8 cellular contexts compared by ENCODE assay signal in the genomic region with DNA sequence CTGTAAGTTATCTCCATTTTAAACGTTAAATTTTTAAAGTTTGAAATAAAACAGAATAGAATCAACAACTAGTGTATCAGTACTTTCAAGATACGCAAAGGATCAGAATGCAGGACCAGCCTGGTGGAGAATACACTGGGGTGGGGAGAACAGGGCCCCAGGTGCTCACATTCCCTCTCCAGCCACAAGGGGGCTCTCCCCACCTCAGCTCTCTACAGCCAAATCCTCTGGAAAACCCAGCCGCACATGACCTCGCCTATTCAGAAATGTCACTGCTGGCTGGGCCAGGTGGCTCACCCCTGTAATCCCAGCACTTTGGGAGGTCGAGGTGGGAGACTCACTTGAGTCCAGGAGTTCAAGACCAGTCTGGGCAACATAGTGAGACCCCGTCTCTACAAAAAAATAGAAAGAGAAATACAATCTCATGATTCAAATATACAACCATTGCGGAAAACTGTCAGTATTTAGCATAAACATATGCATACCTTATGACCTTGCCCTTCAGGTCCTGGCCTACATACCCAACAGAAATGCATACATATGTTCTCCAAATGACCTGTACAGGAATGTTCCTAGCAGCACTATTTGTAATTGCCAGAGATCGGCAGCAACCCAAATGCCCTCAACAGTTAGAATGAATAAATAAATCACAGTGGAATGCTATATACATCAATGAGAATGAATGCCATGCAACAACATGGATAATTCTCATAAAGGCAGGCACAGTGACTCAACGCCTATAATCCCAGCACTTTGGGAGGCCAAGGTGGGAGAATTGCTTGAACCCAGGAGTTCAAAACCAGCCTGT. TPM values are rescaled to one million over a fixed set of nuclear protein-coding genes. Genes with fewer than 3 reads are reported as not detected.
DNase-seq lines count a peak whose midpoint lies in the region; ATAC-seq and TF ChIP-seq lines count a peak whose summit lies in the region.

No MANE protein-coding gene starts in this region.

- H3K4me3 Mint-ChIP-seq in activated CD4-positive, alpha-beta T cell treated with anti-CD3 and anti-CD28 coated beads for 36 hours, result no peak overlapping the region
- no peak overlapping the region for H3K4me3 Mint-ChIP-seq in chondrocyte (ENCODE audit: unreplicated experiment)

- H3K27me3 Mint-ChIP-seq in activated CD4-positive, alpha-beta T cell treated with anti-CD3 and anti-CD28 coated beads for 36 hours, result no peaks in the 10 kb centered on the region
- peaks cover 7% of the 10 kb centered on the region for H3K27me3 Mint-ChIP-seq in chondrocyte (ENCODE audit: low read depth)

- intact Hi-C loops in activated CD4-positive, alpha-beta T cell treated with anti-CD3 and anti-CD28 coated beads for 36 hours (cut with DNase I, micrococcal nuclease), result loop anchor here (1.0 to 10.0 kb wide), 2 partner anchors 86 to 352 kb away; a partner anchor contains a TSS

- POLR2A ChIA-PET in activated CD4-positive, alpha-beta T cell treated with anti-CD3 and anti-CD28 coated beads for 36 hours (lab: Charles Lee), result no interaction called here

- CTCF ChIA-PET in activated CD4-positive, alpha-beta T cell treated with anti-CD3 and anti-CD28 coated beads for 36 hours (lab: Charles Lee), result interaction anchor here (0.7 to 9.7 kb wide), 17 partner anchors 9 to 270 kb away, joined by 3 to 82 read pairs (median 4); no protein-coding TSS in a partner anchor

- H3K36me3 Mint-ChIP-seq in activated CD4-positive, alpha-beta T cell treated with anti-CD3 and anti-CD28 coated beads for 36 hours (ENCODE audit: low read depth), result no peaks in the 10 kb centered on the region
- peaks cover 2% of the 10 kb centered on the region for H3K36me3 Mint-ChIP-seq in chondrocyte (ENCODE audit: low read depth)

- H3K27ac Mint-ChIP-seq in activated CD4-positive, alpha-beta T cell treated with anti-CD3 and anti-CD28 coated beads for 36 hours, result no peak overlapping the region
- H3K27ac Mint-ChIP-seq in chondrocyte (ENCODE audit: unreplicated experiment), result no peak overlapping the region

- DNase-seq in ACHN (peak; percentile 50), NCI-H2196 (lab: John Stamatoyannopoulos, UW; ENCODE audit: unreplicated experiment) (peak; percentile 49), chondrocyte (ENCODE audit: low spot score) (no peak), medulla oblongata (ENCODE audit: extremely low spot score) (peak; percentile 12)
- DNase-seq in activated CD4-positive, alpha-beta T cell treated with anti-CD3 and anti-CD28 coated beads for 36 hours, result peak; percentile 82
- peak; percentile 37 to 45 for DNase-seq in stimulated activated CD8-positive, alpha-beta memory T cell treated with anti-CD3 and anti-CD28 coated beads, Interleukin-4, amount 100 ng/mL, for 4 hours (ENCODE audit: low read depth in 2 of 2, low spot score in 1 of 2)

- peak; percentile 83 for TF ChIP-seq CTCF in chondrocyte (IDR thresholded peaks at IDR 0.05)

- in situ Hi-C loops in ACHN (cut with HindIII; ENCODE audit: low pct_ligation_motif_present, low pct_unique_long_range_greater_than_20kb, low sequenced_read_pairs), result no loop called here

- no peaks in the 10 kb centered on the region for H3K9me3 Mint-ChIP-seq in activated CD4-positive, alpha-beta T cell treated with anti-CD3 and anti-CD28 coated beads for 36 hours (ENCODE audit: low read depth)
- no peaks in the 10 kb centered on the region for H3K9me3 Mint-ChIP-seq in chondrocyte (ENCODE audit: low read depth)

- H3K4me1 Mint-ChIP-seq in activated CD4-positive, alpha-beta T cell treated with anti-CD3 and anti-CD28 coated beads for 36 hours, result peaks cover 39% of the 10 kb centered on the region
- H3K4me1 Mint-ChIP-seq in chondrocyte (ENCODE audit: low read depth), result no peaks in the 10 kb centered on the region

- ATAC-seq in GM18502 (IDR thresholded peaks at IDR 0.05; ENCODE audit: poor library complexity, unreplicated experiment), result peak; percentile 64
- peak; percentile 91 for ATAC-seq in activated CD4-positive, alpha-beta T cell treated with anti-CD3 and anti-CD28 coated beads for 36 hours
- no peak for ATAC-seq in HG03039 (IDR thresholded peaks at IDR 0.05; ENCODE audit: unreplicated experiment)

RNA-seq across cellular contexts. Expression of a gene that starts 18.4 kb away (rescaled TPM):
- total RNA-seq in activated CD4-positive, alpha-beta T cell treated with anti-CD3 and anti-CD28 coated beads for 36 hours, result not detected
- not detected in 3 replicates for total RNA-seq in chondrocyte

RNA-seq across cellular contexts. Expression of a gene that starts 32.3 kb away (rescaled TPM):
- total RNA-seq in activated CD4-positive, alpha-beta T cell treated with anti-CD3 and anti-CD28 coated beads for 36 hours, result 1 to 10 TPM; 2.1 to 3.1 TPM
- total RNA-seq in chondrocyte, result 0.39 to 1.0 TPM (median 0.59 TPM) in 3 replicates
